Comparison of ENCODE assay signal across 9 cellular contexts in genomic region chr11:59667812-59668187, GRCh38. TPM values are rescaled to one million over a fixed set of nuclear protein-coding genes. Genes with fewer than 3 reads are reported as not detected.
DNase-seq lines count a peak whose midpoint lies in the region; ATAC-seq, FAIRE-seq and TF ChIP-seq lines count a peak whose summit lies in the region.
"Had no signal": no experiment of that assay in that cellular context is flagged by ENCODE, and none has a peak within 500 bp of the region (broad histone marks: within the 10 kb centered on the region; RNA-seq: fewer than 3 reads in every experiment).

No MANE protein-coding gene starts in this region.

- CTCF ChIA-PET in naive thymus-derived CD4-positive, alpha-beta T cell (lab: Charles Lee): no interaction called here

- peak overlapping the region; percentile 100 for H3K4me2 ChIP-seq in Karpas-422 (ENCODE audit: low read depth, low read length, poor library complexity, severe bottlenecking)

- H3K27ac ChIP-seq in Karpas-422 (ENCODE audit: low read length): peak overlapping the region; percentile 56; the same call in 1 of the 2 replicates
- H3K27ac ChIP-seq in naive thymus-derived CD4-positive, alpha-beta T cell (ENCODE audit: low read depth, low read length): peak overlapping the region; percentile 98

- no peak overlapping the region for H2AFZ ChIP-seq in Karpas-422 (ENCODE audit: low read length)

- POLR2A ChIA-PET in naive thymus-derived CD4-positive, alpha-beta T cell (lab: Charles Lee): interaction anchor here (0.6 to 7.1 kb wide), 4 partner anchors 36 to 117 kb away, joined by 3 to 89 read pairs (median 21); partner anchors contain the start of gene OSBP

- FAIRE-seq in D721Med (lab: Jason Lieb, UNC): no peak
- FAIRE-seq: islet of Langerhans had no signal

- H3K27me3 Mint-ChIP-seq in dendritic cell treated with granulocyte-macrophage colony-stimulating factor and Interleukin-4, amounts not matched to agents 40 ng/mL and 50 ng/mL, for 4 days: no peaks in the 10 kb centered on the region
- peaks cover 0 to 2% (median 0%) of the 10 kb centered on the region in 5 donors for H3K27me3 Mint-ChIP-seq in naive thymus-derived CD4-positive, alpha-beta T cell

- H3K27me3 ChIP-seq in Karpas-422 (ENCODE audit: low read length): no peaks in the 10 kb centered on the region
- no peaks in the 10 kb centered on the region for H3K27me3 ChIP-seq in naive thymus-derived CD4-positive, alpha-beta T cell (ENCODE audit: control insufficient read depth in 2 of 2, insufficient read depth in 2 of 2, low read length in 2 of 2)

- H3K36me3 ChIP-seq in Karpas-422 (ENCODE audit: insufficient read depth, low read length): peaks cover 31% of the 10 kb centered on the region
- H3K36me3 ChIP-seq in naive thymus-derived CD4-positive, alpha-beta T cell (ENCODE audit: control insufficient read depth in 2 of 3, insufficient read depth in 3 of 3, low read length in 3 of 3): peaks cover 4 to 31% (median 14%) of the 10 kb centered on the region in 3 experiments

- peaks cover 57% of the 10 kb centered on the region for H3K79me2 ChIP-seq in Karpas-422 (ENCODE audit: low read length)

- H3K4me3 ChIP-seq in AG09309 (ENCODE audit: control insufficient read depth, low read depth, low read length) (peak overlapping the region; percentile 88), Karpas-422 (ENCODE audit: low read length) (peak overlapping the region; percentile 96)
- peak overlapping the region; percentile 73 for H3K4me3 ChIP-seq in naive thymus-derived CD4-positive, alpha-beta T cell (ENCODE audit: low read length)

- no peaks in the 10 kb centered on the region for H3K9me3 ChIP-seq in Karpas-422 (ENCODE audit: low read length)
- no peaks in the 10 kb centered on the region for H3K9me3 ChIP-seq in naive thymus-derived CD4-positive, alpha-beta T cell (ENCODE audit: control insufficient read depth in 2 of 3, low read length in 3 of 3)

- no peak for ATAC-seq in naive thymus-derived CD4-positive, alpha-beta T cell
- ATAC-seq in GM21367 (IDR thresholded peaks at IDR 0.05; ENCODE audit: unreplicated experiment) (no peak), HG03354 (IDR thresholded peaks at IDR 0.05; ENCODE audit: poor library complexity, severe bottlenecking, unreplicated experiment) (no peak)

- peak overlapping the region; percentile 90 for H3K4me3 Mint-ChIP-seq in dendritic cell treated with granulocyte-macrophage colony-stimulating factor and Interleukin-4, amounts not matched to agents 40 ng/mL and 50 ng/mL, for 4 days
- peak overlapping the region; percentile 83 to 100 (median 91) for H3K4me3 Mint-ChIP-seq in naive thymus-derived CD4-positive, alpha-beta T cell

- H3K4me1 Mint-ChIP-seq in dendritic cell treated with granulocyte-macrophage colony-stimulating factor and Interleukin-4, amounts not matched to agents 40 ng/mL and 50 ng/mL, for 4 days (ENCODE audit: low read depth): peaks cover 39% of the 10 kb centered on the region
- H3K4me1 Mint-ChIP-seq in naive thymus-derived CD4-positive, alpha-beta T cell: peaks cover 34 to 61% (median 52%) of the 10 kb centered on the region in 7 donors

- H3K9me3 Mint-ChIP-seq in dendritic cell treated with granulocyte-macrophage colony-stimulating factor and Interleukin-4, amounts not matched to agents 40 ng/mL and 50 ng/mL, for 4 days: no peaks in the 10 kb centered on the region
- H3K9me3 Mint-ChIP-seq in naive thymus-derived CD4-positive, alpha-beta T cell: no peaks in the 10 kb centered on the region

- no peak for TF ChIP-seq CTCF in AG09309 (IDR thresholded peaks at IDR 0.05; ENCODE audit: control insufficient read depth, insufficient read depth, low read depth, low read length, missing control alignments)
- TF ChIP-seq CTCF in D721Med (IDR thresholded peaks at IDR 0.05; ENCODE audit: insufficient read depth, missing control alignments): no peak

- intact Hi-C loops in dendritic cell treated with granulocyte-macrophage colony-stimulating factor and Interleukin-4, amounts not matched to agents 40 ng/mL and 50 ng/mL, for 4 days (cut with micrococcal nuclease): loop anchor here (5.0 kb wide), 1 partner anchor 105 kb away; no protein-coding TSS in a partner anchor
- intact Hi-C loops in naive thymus-derived CD4-positive, alpha-beta T cell (cut with micrococcal nuclease): loop anchor here (2.0 to 5.0 kb wide), 3 partner anchors 17 to 1955 kb away; partner anchors contain the start of genes CPSF7 (in 1 of the 2), MED19 (in 1 of the 2) and TMX2 (in 1 of the 2)

- no peaks in the 10 kb centered on the region for H3K9me2 ChIP-seq in Karpas-422 (replicated peaks; ENCODE audit: insufficient read depth, low read length)

- H3K36me3 Mint-ChIP-seq in dendritic cell treated with granulocyte-macrophage colony-stimulating factor and Interleukin-4, amounts not matched to agents 40 ng/mL and 50 ng/mL, for 4 days (ENCODE audit: low read depth): peaks cover 48% of the 10 kb centered on the region
- peaks cover 0 to 25% (median 12%) of the 10 kb centered on the region in 5 donors for H3K36me3 Mint-ChIP-seq in naive thymus-derived CD4-positive, alpha-beta T cell

- peak overlapping the region; percentile 99 for H3K9ac ChIP-seq in Karpas-422 (ENCODE audit: low read length)

- peak overlapping the region; percentile 100 for H3K27ac Mint-ChIP-seq in dendritic cell treated with granulocyte-macrophage colony-stimulating factor and Interleukin-4, amounts not matched to agents 40 ng/mL and 50 ng/mL, for 4 days
- peak overlapping the region; percentile 90 to 100 (median 97) for H3K27ac Mint-ChIP-seq in naive thymus-derived CD4-positive, alpha-beta T cell

- peaks cover 10% of the 10 kb centered on the region; the same call in 1 of the 2 replicates for H4K20me1 ChIP-seq in Karpas-422 (ENCODE audit: insufficient read depth, low read depth, low read length)

- DNase-seq in AG09309 (ENCODE audit: low read depth) (no peak), Karpas-422 (no peak), D721Med (ENCODE audit: insufficient read length, low spot score) (no peak), A172 (ENCODE audit: low spot score) (no peak)
- no peak for DNase-seq in naive thymus-derived CD4-positive, alpha-beta T cell

- H3K4me1 ChIP-seq in Karpas-422 (ENCODE audit: low read length): peaks cover 53% of the 10 kb centered on the region
- peaks cover 17 to 23% of the 10 kb centered on the region in 2 donors for H3K4me1 ChIP-seq in naive thymus-derived CD4-positive, alpha-beta T cell (ENCODE audit: control insufficient read depth in 2 of 2, insufficient read depth in 2 of 2, low read length in 2 of 2)

RNA-seq across cellular contexts. Expression of gene PATL1, which starts 1.0 kb away (rescaled TPM):
- 14.2 and 31.9 TPM in 2 replicates for total RNA-seq in Karpas-422 (2014; rRNA removed; shearing (Covaris generic); ENCODE audit: low replicate concordance)
- total RNA-seq in naive thymus-derived CD4-positive, alpha-beta T cell: 10 to 100 TPM; 40.6 to 60.1 (median 45.3) TPM
- 1 to 10 TPM; 5.7 to 7.6 TPM for polyA plus RNA-seq in naive thymus-derived CD4-positive, alpha-beta T cell
- 19.9 and 20.3 TPM in 2 replicates for total RNA-seq in A172 (2014; rRNA removed; shearing (Covaris generic))

RNA-seq across cellular contexts. Expression of gene OR10V1, which starts 45.8 kb away (rescaled TPM):
- total RNA-seq in Karpas-422 (2014; rRNA removed; shearing (Covaris generic); ENCODE audit: low replicate concordance): not detected in 2 replicates
- not detected for total RNA-seq in naive thymus-derived CD4-positive, alpha-beta T cell
- not detected for polyA plus RNA-seq in naive thymus-derived CD4-positive, alpha-beta T cell
- not detected in 2 replicates for total RNA-seq in A172 (2014; rRNA removed; shearing (Covaris generic))

RNA-seq across cellular contexts. Expression of gene OSBP, which starts 52.2 kb away (rescaled TPM):
- total RNA-seq in Karpas-422 (2014; rRNA removed; shearing (Covaris generic); ENCODE audit: low replicate concordance): 17.2 and 29.7 TPM in 2 replicates
- 10 to 100 TPM; 39.8 to 57.6 (median 52.4) TPM for total RNA-seq in naive thymus-derived CD4-positive, alpha-beta T cell
- 10 to 100 TPM; 21.0 to 34.5 TPM for polyA plus RNA-seq in naive thymus-derived CD4-positive, alpha-beta T cell
- total RNA-seq in A172 (2014; rRNA removed; shearing (Covaris generic)): 16.6 and 16.7 TPM in 2 replicates
